In the genomic region with DNA sequence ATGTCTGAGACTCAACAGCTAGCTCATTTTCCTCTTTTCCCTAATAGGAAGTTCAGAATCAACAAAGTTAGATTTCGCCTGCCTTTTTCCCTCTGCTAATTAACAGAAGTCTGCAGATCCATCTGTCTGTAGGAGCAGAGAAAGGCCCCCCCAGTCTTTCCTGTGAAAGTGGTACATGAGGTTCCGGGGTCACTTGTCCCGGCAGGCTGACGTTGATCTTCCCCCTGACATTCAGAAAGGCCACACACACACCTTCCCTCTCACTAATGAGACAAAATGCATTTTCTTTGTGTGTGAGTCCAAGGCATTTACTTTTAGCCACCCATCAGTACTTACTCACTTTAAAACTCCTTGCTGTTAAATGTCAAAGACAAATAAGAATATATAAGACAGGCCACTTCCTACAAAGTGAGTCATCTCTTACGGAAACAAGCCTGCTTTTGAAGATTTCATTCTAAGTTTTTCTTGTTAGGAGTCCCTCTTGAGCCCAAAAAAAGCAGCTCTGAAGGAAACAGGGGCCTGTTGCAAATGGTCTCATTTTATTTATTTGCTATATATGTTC, we compare ENCODE assay signal across 9 cellular contexts.
DNase-seq lines count a peak whose midpoint lies in the region; ATAC-seq, FAIRE-seq and TF ChIP-seq lines count a peak whose summit lies in the region.
"Had no signal": no experiment of that assay in that cellular context is flagged by ENCODE, and none has a peak within 500 bp of the region (broad histone marks: within the 10 kb centered on the region; RNA-seq: fewer than 3 reads in every experiment).

No MANE protein-coding gene starts in this region.

- ATAC-seq in gastrocnemius medialis (no peak), GM18520 (IDR thresholded peaks at IDR 0.05; ENCODE audit: unreplicated experiment) (no peak), HG03457 (IDR thresholded peaks at IDR 0.05; ENCODE audit: unreplicated experiment) (no peak), GM21529 (IDR thresholded peaks at IDR 0.05; ENCODE audit: unreplicated experiment) (no peak)

- H3K79me2 ChIP-seq in SK-N-SH (ENCODE audit: insufficient read depth) (no peaks in the 10 kb centered on the region), endothelial cell of umbilical vein (ENCODE audit: control insufficient read depth, insufficient read depth, low read length) (no peaks in the 10 kb centered on the region)

- H3K4me2 ChIP-seq in SK-N-SH = peak overlapping the region; percentile 72
- peak overlapping the region; percentile 63 for H3K4me2 ChIP-seq in endothelial cell of umbilical vein (ENCODE audit: insufficient read depth, low read length)

- no TSS peak for BruUV-seq in endothelial cell of umbilical vein (replicated peaks; lab: Mats Ljungman, UMichigan)

- H3K4me1 ChIP-seq in SK-N-SH (ENCODE audit: control insufficient read depth in 1 of 2, insufficient read depth in 2 of 2, low read depth in 1 of 2, low read length in 1 of 2) (peaks cover 39 to 40% of the 10 kb centered on the region in 2 experiments), endothelial cell of umbilical vein (ENCODE audit: control insufficient read depth, extremely low read depth, insufficient read depth, low read length) (peaks cover 19% of the 10 kb centered on the region), gastrocnemius medialis (peaks cover 52 to 67% of the 10 kb centered on the region in 2 donors)

- H3K9me2 ChIP-seq in SK-N-SH = no peaks in the 10 kb centered on the region

- no peak for TF ChIP-seq POLR2A in endothelial cell of umbilical vein (IDR thresholded peaks at IDR 0.05; ENCODE audit: low read depth, low read length)
- no peak for TF ChIP-seq POLR2A in gastrocnemius medialis (IDR thresholded peaks at IDR 0.05)

- no peaks in the 10 kb centered on the region for H4K20me1 ChIP-seq in SK-N-SH (ENCODE audit: insufficient read depth)
- no peaks in the 10 kb centered on the region for H4K20me1 ChIP-seq in endothelial cell of umbilical vein (replicated peaks; ENCODE audit: control insufficient read depth, extremely low read depth, insufficient read depth, low read length)

- intact Hi-C loops in endothelial cell of umbilical vein (cut with micrococcal nuclease) (loop anchor here (5.0 kb wide), 1 partner anchor 280 kb away; a partner anchor contains a TSS), gastrocnemius medialis (cut with DNase I; ENCODE audit: low total_unique reads) (no loop called here)

- H3K9me3 ChIP-seq in SK-N-SH (no peaks in the 10 kb centered on the region), endothelial cell of umbilical vein (replicated peaks; ENCODE audit: control insufficient read depth, insufficient read depth, low read length) (no peaks in the 10 kb centered on the region), gastrocnemius medialis (no peaks in the 10 kb centered on the region)

- in situ Hi-C loops in gastrocnemius medialis (cut with MboI; ENCODE audit: low sequenced_read_pairs in 4 of 4) = loop anchor here in 2 of 4 donors (5.0 to 10.0 kb wide), 2 partner anchors 50 to 53 kb away; no protein-coding TSS in a partner anchor

- H3K27ac ChIP-seq in SK-N-SH (ENCODE audit: low read depth in 2 of 2, low read length in 1 of 2) = peak overlapping the region; percentile 93 to 97; a peak in 3 of 4 replicates
- peak overlapping the region; percentile 53 for H3K27ac ChIP-seq in endothelial cell of umbilical vein (ENCODE audit: insufficient read depth, low read depth, low read length)
- H3K27ac ChIP-seq in gastrocnemius medialis = peak overlapping the region; percentile 94 to 99 (median 96)

- WGBS in SK-N-SH (ENCODE audit: low lambda C conversion rate) = 34% methylated on average over 5 of the region's 5 CpGs

- H2AFZ ChIP-seq in SK-N-SH (ENCODE audit: low read depth) = peak overlapping the region; percentile 22; the same call in 1 of the 2 replicates
- H2AFZ ChIP-seq in endothelial cell of umbilical vein (ENCODE audit: low read depth, low read length) = peak overlapping the region; percentile 47

- peak; percentile 71 for DNase-seq in HCEC 1CT
- DNase-seq in SK-N-SH = no peak
- DNase-seq in endothelial cell of umbilical vein (ENCODE audit: low read depth, low spot score) = peak; percentile 75
- DNase-seq in gastrocnemius medialis = no peak
- DNase-seq in superior temporal gyrus (ENCODE audit: extremely low spot score) = no peak
- DNase-seq: NCI-H69 had no signal

- H3K27me3 ChIP-seq in SK-N-SH (ENCODE audit: insufficient read depth) = no peaks in the 10 kb centered on the region
- H3K27me3 ChIP-seq in endothelial cell of umbilical vein (ENCODE audit: control insufficient read depth in 2 of 2, insufficient read depth in 2 of 2, low read length in 2 of 2) = no peaks in the 10 kb centered on the region
- H3K27me3 ChIP-seq in gastrocnemius medialis = no peaks in the 10 kb centered on the region

- no peaks in the 10 kb centered on the region for H3K9me1 ChIP-seq in endothelial cell of umbilical vein (replicated peaks; ENCODE audit: control insufficient read depth, extremely low read depth, insufficient read depth, low read length)

- CTCF ChIA-PET in SK-N-SH (lab: Yijun Ruan, JAX) = no interaction called here
- CTCF ChIA-PET in endothelial cell of umbilical vein (lab: Charles Lee) = interaction anchor here (1.3 kb wide), 1 partner anchor 20 kb away, joined by 5 read pairs; no protein-coding TSS in a partner anchor

- POLR2A ChIA-PET in SK-N-SH (lab: Yijun Ruan, JAX) = no interaction called here
- POLR2A ChIA-PET in endothelial cell of umbilical vein (lab: Charles Lee) = no interaction called here

- TF ChIP-seq EP300 in SK-N-SH (IDR thresholded peaks at IDR 0.05; ENCODE audit: borderline replicate concordance in 1 of 2, low read depth in 1 of 2, low read length in 1 of 2) = peak; percentile 72 to 94

- FAIRE-seq in endothelial cell of umbilical vein (lab: Jason Lieb, UNC) = peak; percentile 97

- no peak for TF ChIP-seq CTCF in SK-N-SH (IDR thresholded peaks at IDR 0.05)
- no peak for TF ChIP-seq CTCF in endothelial cell of umbilical vein (IDR thresholded peaks at IDR 0.05; ENCODE audit: extremely low read depth in 1 of 2, insufficient read depth in 1 of 2, low read depth in 1 of 2, low read length in 2 of 2)
- TF ChIP-seq CTCF in gastrocnemius medialis (IDR thresholded peaks at IDR 0.05 in 4 of 5, conservative IDR thresholded peaks at IDR 0.05 in 1 of 5) = no peak

- dilution Hi-C loops in endothelial cell of umbilical vein (cut with MboI; ENCODE audit: extremely low pct_ligation_motif_present, low sequenced_read_pairs) = no loop called here

- H3F3A ChIP-seq in SK-N-SH (replicated peaks; ENCODE audit: insufficient read depth) = peaks cover 31% of the 10 kb centered on the region

- H3K9ac ChIP-seq in SK-N-SH (peak overlapping the region; percentile 39), endothelial cell of umbilical vein (replicated peaks; ENCODE audit: extremely low read depth, insufficient read depth, low read length) (no peak overlapping the region)

- H3K4me3 ChIP-seq in SK-N-SH (ENCODE audit: low read depth in 2 of 2, low read length in 1 of 2) = 0 out of 4 replicates have a peak overlapping the region, but pooled peaks of 1 of the 2 experiments have one; percentile 34
- no peak overlapping the region for H3K4me3 ChIP-seq in endothelial cell of umbilical vein (replicated peaks in 1 of 3; ENCODE audit: insufficient read depth in 1 of 3, low read depth in 1 of 3, low read length in 3 of 3)
- H3K4me3 ChIP-seq in gastrocnemius medialis = no peak overlapping the region

- H3K36me3 ChIP-seq in SK-N-SH (replicated peaks in 1 of 2; ENCODE audit: control insufficient read depth in 1 of 2, insufficient read depth in 2 of 2, low read length in 1 of 2) = peaks cover 6 to 7% of the 10 kb centered on the region in 2 experiments
- H3K36me3 ChIP-seq in endothelial cell of umbilical vein (ENCODE audit: control insufficient read depth in 2 of 2, extremely low read depth in 1 of 2, insufficient read depth in 2 of 2, low read length in 2 of 2) = peaks cover 0 to 4% of the 10 kb centered on the region in 2 experiments
- no peaks in the 10 kb centered on the region for H3K36me3 ChIP-seq in gastrocnemius medialis

- TF ChIP-seq RAD21 in SK-N-SH (IDR thresholded peaks at IDR 0.05; ENCODE audit: low read length) = no peak

TF ChIP-seq in SK-N-SH, 30 proteins besides CTCF, POLR2A, EP300 and RAD21 (continues in another document):
- no peak for TF ChIP-seq ELF1 (IDR thresholded peaks at IDR 0.05)
- TF ChIP-seq YY1 (IDR thresholded peaks at IDR 0.05; ENCODE audit: low read depth) = no peak
- TF ChIP-seq CHD2 (IDR thresholded peaks at IDR 0.05; ENCODE audit: low read length, partially characterized antibody) = no peak
- peak; percentile 81; the same call in 1 of the 2 replicates for TF ChIP-seq POLR2AphosphoS5 (IDR thresholded peaks at IDR 0.05; ENCODE audit: low read depth, low read length)
- TF ChIP-seq MEF2A (IDR thresholded peaks at IDR 0.05; ENCODE audit: borderline replicate concordance, low read depth) = peak; percentile 83; the same call in 1 of the 2 replicates
- TF ChIP-seq, protein P1, sequence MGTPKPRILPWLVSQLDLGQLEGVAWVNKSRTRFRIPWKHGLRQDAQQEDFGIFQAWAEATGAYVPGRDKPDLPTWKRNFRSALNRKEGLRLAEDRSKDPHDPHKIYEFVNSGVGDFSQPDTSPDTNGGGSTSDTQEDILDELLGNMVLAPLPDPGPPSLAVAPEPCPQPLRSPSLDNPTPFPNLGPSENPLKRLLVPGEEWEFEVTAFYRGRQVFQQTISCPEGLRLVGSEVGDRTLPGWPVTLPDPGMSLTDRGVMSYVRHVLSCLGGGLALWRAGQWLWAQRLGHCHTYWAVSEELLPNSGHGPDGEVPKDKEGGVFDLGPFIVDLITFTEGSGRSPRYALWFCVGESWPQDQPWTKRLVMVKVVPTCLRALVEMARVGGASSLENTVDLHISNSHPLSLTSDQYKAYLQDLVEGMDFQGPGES (IDR thresholded peaks at IDR 0.05; ENCODE audit: low read depth, low read length) = no peak

TF ChIP-seq in endothelial cell of umbilical vein, 7 proteins besides CTCF, POLR2A, EP300 and RAD21:
- TF ChIP-seq MYC (IDR thresholded peaks at IDR 0.05; ENCODE audit: low read depth, low read length) = no peak
- TF ChIP-seq, protein P2, sequence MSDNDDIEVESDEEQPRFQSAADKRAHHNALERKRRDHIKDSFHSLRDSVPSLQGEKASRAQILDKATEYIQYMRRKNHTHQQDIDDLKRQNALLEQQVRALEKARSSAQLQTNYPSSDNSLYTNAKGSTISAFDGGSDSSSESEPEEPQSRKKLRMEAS (IDR thresholded peaks at IDR 0.05; ENCODE audit: insufficient read depth, insufficient read length) = no peak
- TF ChIP-seq POLR2AphosphoS5 (IDR thresholded peaks at IDR 0.05; ENCODE audit: insufficient read depth, low read depth, low read length) = no peak
- no peak for TF ChIP-seq GATA2 (IDR thresholded peaks at IDR 0.05; ENCODE audit: insufficient read depth, insufficient read length, low read depth, low read length)
- TF ChIP-seq EZH2 (IDR thresholded peaks at IDR 0.05; ENCODE audit: borderline replicate concordance, low read depth, low read length, severe bottlenecking) = no peak
- peak; percentile 78 for TF ChIP-seq FOS (IDR thresholded peaks at IDR 0.05; ENCODE audit: borderline replicate concordance, insufficient read depth, low read length)
- TF ChIP-seq JUN (IDR thresholded peaks at IDR 0.05; ENCODE audit: borderline replicate concordance, insufficient read depth, insufficient read length, low read depth) = peak; percentile 61

Comparison
In these comparisons a context has a peak if more than half of its experiments do, and no peak if none do; other contexts are left out.
1. DNase-seq: peak in HCEC 1CT (single experiment) and endothelial cell of umbilical vein (single experiment); none in SK-N-SH (single experiment), gastrocnemius medialis (0 of 2) and superior temporal gyrus (single experiment).
2. Peak in every context shown above with its lines, with median percentiles within 50 percentile points of each other: H3K27ac ChIP-seq.